1 cellular context compared by ENCODE assay signal in genomic region chr1:221611930-221612777, GRCh38.
TF ChIP-seq lines count a peak whose summit lies in the region.

No MANE protein-coding gene starts in this region.

TF ChIP-seq in HEK293, 187 proteins besides CTCF, POLR2A, EP300 and RAD21 (continued from another document and continues in another):
- TF ChIP-seq ZNF26 (tag by site-specific recombination; IDR thresholded peaks at IDR 0.05) (no peak), ZSCAN23 (tag by site-specific recombination; IDR thresholded peaks at IDR 0.05) (no peak), ZNF184 (tag by site-specific recombination; IDR thresholded peaks at IDR 0.05) (peak; percentile 84), PRDM10 (tag by site-specific recombination; IDR thresholded peaks at IDR 0.05) (peak; percentile 82), ZNF645 (tag by site-specific recombination; IDR thresholded peaks at IDR 0.05) (no peak), BCL11A (tag by site-specific recombination; IDR thresholded peaks at IDR 0.05; ENCODE audit: low read depth) (no peak), ZNF341 (tag by site-specific recombination; IDR thresholded peaks at IDR 0.05; ENCODE audit: low read depth) (no peak), ZNF777 (tag by site-specific recombination; IDR thresholded peaks at IDR 0.05; ENCODE audit: borderline replicate concordance) (no peak), ZNF596 (tag by site-specific recombination; IDR thresholded peaks at IDR 0.05) (no peak), ZNF2 (tag by site-specific recombination; IDR thresholded peaks at IDR 0.05) (0 out of 2 replicates have a peak, but pooled peaks have one; percentile 33), ZBTB21 (tag by site-specific recombination; IDR thresholded peaks at IDR 0.05) (peak; percentile 52; the same call in 1 of the 2 replicates), ZNF112 (tag by site-specific recombination; IDR thresholded peaks at IDR 0.05) (no peak), SP2 (tag by site-specific recombination; IDR thresholded peaks at IDR 0.05) (no peak), ZNF48 (tag by site-specific recombination; IDR thresholded peaks at IDR 0.05) (no peak), ZNF677 (tag by site-specific recombination; IDR thresholded peaks at IDR 0.05) (no peak), ZNF670 (tag by site-specific recombination; IDR thresholded peaks at IDR 0.05; ENCODE audit: low read depth) (no peak), ZNF223 (tag by site-specific recombination; IDR thresholded peaks at IDR 0.05) (0 out of 2 replicates have a peak, but pooled peaks have one; percentile 19), ZNF214 (tag by site-specific recombination; IDR thresholded peaks at IDR 0.05; ENCODE audit: borderline replicate concordance) (no peak), WT1 (tag by site-specific recombination; IDR thresholded peaks at IDR 0.05) (peak; percentile 98), ZNF561 (tag by site-specific recombination; IDR thresholded peaks at IDR 0.05; ENCODE audit: borderline replicate concordance) (peak; percentile 56), ZBTB49 (tag by site-specific recombination; IDR thresholded peaks at IDR 0.05; ENCODE audit: low read depth) (no peak), ZNF837 (tag by site-specific recombination; IDR thresholded peaks at IDR 0.05) (no peak), KLF10 (tag by site-specific recombination; IDR thresholded peaks at IDR 0.05) (no peak), ZNF549 (tag by site-specific recombination; IDR thresholded peaks at IDR 0.05) (no peak), GFI1B (tag by site-specific recombination; IDR thresholded peaks at IDR 0.05) (no peak), HOXD13 (CRISPR knock-in tag; IDR thresholded peaks at IDR 0.05; ENCODE audit: borderline replicate concordance) (no peak), ZNF701 (tag by site-specific recombination; IDR thresholded peaks at IDR 0.05) (no peak), ZNF658 (tag by site-specific recombination; IDR thresholded peaks at IDR 0.05) (no peak), INSM2 (tag by site-specific recombination; IDR thresholded peaks at IDR 0.05) (0 out of 2 replicates have a peak, but pooled peaks have one; percentile 63), ZNF704 (tag by site-specific recombination; IDR thresholded peaks at IDR 0.05) (no peak), TSHZ1 (tag by site-specific recombination; IDR thresholded peaks at IDR 0.05; ENCODE audit: borderline replicate concordance) (peak; percentile 35; the same call in 1 of the 2 replicates), ZNF404 (tag by site-specific recombination; IDR thresholded peaks at IDR 0.05) (0 out of 2 replicates have a peak, but pooled peaks have one; percentile 22), IKZF3 (tag by site-specific recombination; IDR thresholded peaks at IDR 0.05) (no peak), ZNF138 (tag by site-specific recombination; IDR thresholded peaks at IDR 0.05; ENCODE audit: borderline replicate concordance) (no peak), ZNF423 (tag by site-specific recombination; IDR thresholded peaks at IDR 0.05) (no peak), ZNF513 (tag by site-specific recombination; IDR thresholded peaks at IDR 0.05) (no peak), ZNF585B (tag by site-specific recombination; IDR thresholded peaks at IDR 0.05) (peak; percentile 97), ZNF530 (tag by site-specific recombination; IDR thresholded peaks at IDR 0.05; ENCODE audit: low read depth) (no peak), ZNF335 (tag by site-specific recombination; conservative IDR thresholded peaks at IDR 0.05) (peak; percentile 21; the same call in 1 of the 2 replicates), SCRT2 (tag by site-specific recombination; IDR thresholded peaks at IDR 0.05) (no peak), ZNF211 (tag by site-specific recombination; IDR thresholded peaks at IDR 0.05; ENCODE audit: low read depth) (no peak), ZNF664 (tag by site-specific recombination; IDR thresholded peaks at IDR 0.05) (no peak), ZFP37 (tag by site-specific recombination; IDR thresholded peaks at IDR 0.05) (no peak; the same call in 1 of the 2 replicates), ZFP69B (tag by site-specific recombination; IDR thresholded peaks at IDR 0.05) (peak; percentile 46; the same call in 1 of the 2 replicates), ZBTB48 (tag by site-specific recombination; IDR thresholded peaks at IDR 0.05) (peak; percentile 62), TCF7L2 (IDR thresholded peaks at IDR 0.05; ENCODE audit: borderline replicate concordance, low read depth, low read length) (no peak), ZBTB8A (tag by site-specific recombination; IDR thresholded peaks at IDR 0.05) (0 out of 2 replicates have a peak, but pooled peaks have one; percentile 43), ZIC2 (tag by site-specific recombination; IDR thresholded peaks at IDR 0.05) (no peak), ZNF610 (tag by site-specific recombination; IDR thresholded peaks at IDR 0.05; ENCODE audit: borderline replicate concordance) (peak; percentile 50; the same call in 1 of the 2 replicates), HOXA7 (CRISPR knock-in tag; IDR thresholded peaks at IDR 0.05; ENCODE audit: borderline replicate concordance) (no peak)
